Comparison of ENCODE assay signal across 21 cellular contexts in genomic region chr5:96829336-96829735, GRCh38. TPM values are rescaled to one million over a fixed set of nuclear protein-coding genes. Genes with fewer than 3 reads are reported as not detected.
DNase-seq lines count a peak whose midpoint lies in the region; ATAC-seq and TF ChIP-seq lines count a peak whose summit lies in the region.
"Had no signal": no experiment of that assay in that cellular context is flagged by ENCODE, and none has a peak within 500 bp of the region (broad histone marks: within the 10 kb centered on the region; RNA-seq: fewer than 3 reads in every experiment).

No MANE protein-coding gene starts in this region.

- no peak overlapping the region for H3K4me3 ChIP-seq in ovary
- H3K4me3 ChIP-seq: BLaER1, GM23338 had no signal

- no peaks in the 10 kb centered on the region for H3K27me3 ChIP-seq in ovary
- H3K27me3 ChIP-seq: BLaER1 had no signal

- H3K36me3 Mint-ChIP-seq in mesothelial cell of epicardium, result no peaks in the 10 kb centered on the region
- no peaks in the 10 kb centered on the region for H3K36me3 Mint-ChIP-seq in activated naive CD4-positive, alpha-beta T cell treated with anti-CD3 and anti-CD28 coated beads, Interleukin-2, amount 50 U/mL, for 72 hours
- H3K36me3 Mint-ChIP-seq: CD4-positive, CD25-positive, alpha-beta regulatory T cell; CD8-positive, alpha-beta T cell had no signal

- no peak overlapping the region for H3K4me3 Mint-ChIP-seq in mesothelial cell of epicardium
- H3K4me3 Mint-ChIP-seq: B cell; CD4-positive, CD25-positive, alpha-beta regulatory T cell; CD8-positive, alpha-beta T cell; GM23338; H9 had no signal

- DNase-seq in NCI-H146 (lab: John Stamatoyannopoulos, UW), result peak; percentile 21
- DNase-seq in NCI-H146 treated with DMSO at 0.1 percent for 48 hours (lab: John Stamatoyannopoulos, UW; ENCODE audit: unreplicated experiment), result no peak
- no peak for DNase-seq in mesothelial cell of epicardium (ENCODE audit: low spot score in 2 of 2, unreplicated experiment in 2 of 2)
- DNase-seq in activated naive CD4-positive, alpha-beta T cell treated with anti-CD3 and anti-CD28 coated beads, Interleukin-2, amount 50 U/mL, for 72 hours (ENCODE audit: low spot score in 2 of 2), result no peak
- no peak for DNase-seq in ovary
- no peak for DNase-seq in germinal center (ENCODE audit: low spot score)
- no peak for DNase-seq in DMS114 treated with DMSO at 0.1 percent for 48 hours (lab: John Stamatoyannopoulos, UW; ENCODE audit: unreplicated experiment)
- DNase-seq: CD4-positive, CD25-positive, alpha-beta regulatory T cell; CD8-positive, alpha-beta T cell; DMS 273 treated with DMSO at 0.1 percent for 48 hours; DMS53; DMS79 treated with DMSO at 0.1 percent for 48 hours; GF-D8; H9 had no signal

- ATAC-seq in SK-N-SH treated with all-trans-retinoic acid at 6 μM for 48 hours, result no peak
- no peak for ATAC-seq in activated naive CD4-positive, alpha-beta T cell treated with anti-CD3 and anti-CD28 coated beads, Interleukin-2, amount 50 U/mL, for 72 hours
- ATAC-seq: CD8-positive, alpha-beta T cell; GM23338; HCT116 had no signal

- TF ChIP-seq EP300 in ovary (IDR thresholded peaks at IDR 0.05), result no peak

- no peaks in the 10 kb centered on the region for H3K9me3 Mint-ChIP-seq in mesothelial cell of epicardium
- H3K9me3 Mint-ChIP-seq in activated naive CD4-positive, alpha-beta T cell treated with anti-CD3 and anti-CD28 coated beads, Interleukin-2, amount 50 U/mL, for 72 hours, result no peaks in the 10 kb centered on the region
- H3K9me3 Mint-ChIP-seq: CD8-positive, alpha-beta T cell; GM23338; H9 had no signal

- intact Hi-C loops in ovary (cut with DNase I), result no loop called here

- H3K9me3 ChIP-seq in ovary, result no peaks in the 10 kb centered on the region
- H3K9me3 ChIP-seq: BLaER1 had no signal

- peaks cover 3% of the 10 kb centered on the region for H3K27me3 Mint-ChIP-seq in mesothelial cell of epicardium (ENCODE audit: low read depth)
- H3K27me3 Mint-ChIP-seq: B cell had no signal

- no peak overlapping the region for H3K27ac ChIP-seq in ovary
- H3K27ac ChIP-seq: 22Rv1, BLaER1, C4-2B had no signal

- peak overlapping the region; percentile 74 for H3K27ac Mint-ChIP-seq in mesothelial cell of epicardium
- H3K27ac Mint-ChIP-seq in activated naive CD4-positive, alpha-beta T cell treated with anti-CD3 and anti-CD28 coated beads, Interleukin-2, amount 50 U/mL, for 72 hours, result no peak overlapping the region
- H3K27ac Mint-ChIP-seq: B cell; CD4-positive, CD25-positive, alpha-beta regulatory T cell; CD8-positive, alpha-beta T cell; GM23338; H9 had no signal

- TF ChIP-seq CTCF in mesothelial cell of epicardium (IDR thresholded peaks at IDR 0.05; ENCODE audit: unreplicated experiment) (no peak), ovary (IDR thresholded peaks at IDR 0.05) (no peak)

- TF ChIP-seq POLR2A in ovary (IDR thresholded peaks at IDR 0.05), result no peak

- 88 to 92% (median 89%) methylated on average over 5 of the region's 5 CpGs for WGBS in ovary, 3 donors

- no peaks in the 10 kb centered on the region for H3K4me1 ChIP-seq in ovary (ENCODE audit: insufficient read depth)
- H3K4me1 ChIP-seq: BLaER1 had no signal

- peaks cover 28% of the 10 kb centered on the region for H3K4me1 Mint-ChIP-seq in mesothelial cell of epicardium
- H3K4me1 Mint-ChIP-seq: B cell; CD4-positive, CD25-positive, alpha-beta regulatory T cell; GM23338 had no signal

- H3K36me3 ChIP-seq in ovary, result no peaks in the 10 kb centered on the region
- H3K36me3 ChIP-seq: BLaER1 had no signal

TF ChIP-seq in SK-N-SH treated with all-trans-retinoic acid at 6 μM for 48 hours, 23 proteins besides CTCF, POLR2A, EP300 and RAD21:
- TF ChIP-seq ISL1 (CRISPR knock-in tag; IDR thresholded peaks at IDR 0.05) (peak; percentile 82), TCF4 (CRISPR knock-in tag; IDR thresholded peaks at IDR 0.05; ENCODE audit: borderline replicate concordance) (peak; percentile 57; the same call in 1 of the 2 replicates), TOX (CRISPR knock-in tag; IDR thresholded peaks at IDR 0.05; ENCODE audit: borderline replicate concordance) (no peak), ESRRG (CRISPR knock-in tag; IDR thresholded peaks at IDR 0.05) (no peak), SNAI2 (CRISPR knock-in tag; IDR thresholded peaks at IDR 0.05) (peak; percentile 49; the same call in 1 of the 2 replicates), OSR1 (CRISPR knock-in tag; IDR thresholded peaks at IDR 0.05) (no peak)

RNA-seq across cellular contexts. Expression of gene ERAP1, which starts 21.6 kb away (rescaled TPM):
- 46.5 to 49.3 TPM (median 48.4 TPM) in 3 replicates for total RNA-seq in mesothelial cell of epicardium
- total RNA-seq in activated naive CD4-positive, alpha-beta T cell treated with anti-CD3 and anti-CD28 coated beads, Interleukin-2, amount 50 U/mL, for 72 hours, result 10 to 100 TPM; 80.8 to 98.1 TPM
- 10 to 100 TPM; 18.6 to 57.7 (median 40.6) TPM for total RNA-seq in ovary
- polyA plus RNA-seq in ovary, result 10 to 100 TPM; 12.5 to 50.1 TPM

RNA-seq across cellular contexts. Expression of gene ERAP2, which starts 47.0 kb away (rescaled TPM):
- total RNA-seq in mesothelial cell of epicardium (0.47 to 0.74 TPM (median 0.68 TPM) in 3 replicates), ovary (10 to 100 TPM in 6 of 7 donors, 1 to 10 TPM in 1; 5.2 to 22.0 (median 15.9) TPM)
- total RNA-seq in activated naive CD4-positive, alpha-beta T cell treated with anti-CD3 and anti-CD28 coated beads, Interleukin-2, amount 50 U/mL, for 72 hours, result 10 to 100 TPM; 34.4 to 87.8 TPM
- polyA plus RNA-seq in ovary, result 10 to 100 TPM in 1 of 2 donors, 1 to 10 TPM in 1; 1.3 to 19.2 TPM
- total RNA-seq: GM23338 had no signal
